In genomic region chr4:110059556-110060191, GRCh38 we compare ENCODE assay signal across 8 cellular contexts.
A peak's percentile ranks its signal among the peaks of the same experiment; 100 is the strongest.
DNase-seq lines count a peak whose midpoint lies in the region; ATAC-seq and TF ChIP-seq lines count a peak whose summit lies in the region.

No MANE protein-coding gene starts in this region.

- no peaks in the 10 kb centered on the region for H3K9me3 Mint-ChIP-seq in activated CD8-positive, alpha-beta memory T cell treated with anti-CD3 and anti-CD28 coated beads, Interleukin-2, amount 10 ng/mL, durations not matched to agents 7 days and 5 days (ENCODE audit: low read depth)
- no peaks in the 10 kb centered on the region for H3K9me3 Mint-ChIP-seq in activated CD4-positive, alpha-beta memory T cell treated with anti-CD3 and anti-CD28 coated beads for 36 hours
- no peaks in the 10 kb centered on the region for H3K9me3 Mint-ChIP-seq in stimulated activated naive B cell treated with anti-CD40 and anti-IgM and Interleukin-4, amounts not matched to agents 10 μg/mL and 1 μg/mL and 100 μg/mL, for 72 hours

- peak overlapping the region in 1 of 8 donors; percentile 32 for H3K4me3 ChIP-seq in spleen

- intact Hi-C loops in activated CD4-positive, alpha-beta memory T cell treated with anti-CD3 and anti-CD28 coated beads for 36 hours (cut with micrococcal nuclease): loop anchor here (1.0 kb wide), 1 partner anchor 29 kb away; no protein-coding TSS in a partner anchor
- intact Hi-C loops in spleen (cut with DNase I; ENCODE audit: low total_unique reads): no loop called here

- TF ChIP-seq POLR2A in spleen (IDR thresholded peaks at IDR 0.05): no peak

- H3K27ac ChIP-seq in spleen: peak overlapping the region in 4 of 8 donors; percentile 54 to 77 (median 69)

- peaks cover 6% of the 10 kb centered on the region for H3K36me3 Mint-ChIP-seq in activated CD8-positive, alpha-beta memory T cell treated with anti-CD3 and anti-CD28 coated beads, Interleukin-2, amount 10 ng/mL, durations not matched to agents 7 days and 5 days
- no peaks in the 10 kb centered on the region for H3K36me3 Mint-ChIP-seq in activated CD4-positive, alpha-beta memory T cell treated with anti-CD3 and anti-CD28 coated beads for 36 hours
- H3K36me3 Mint-ChIP-seq in stimulated activated naive B cell treated with anti-CD40 and anti-IgM and Interleukin-4, amounts not matched to agents 10 μg/mL and 1 μg/mL and 100 μg/mL, for 72 hours: no peaks in the 10 kb centered on the region

- H3K27me3 Mint-ChIP-seq in activated CD8-positive, alpha-beta memory T cell treated with anti-CD3 and anti-CD28 coated beads, Interleukin-2, amount 10 ng/mL, durations not matched to agents 7 days and 5 days: no peaks in the 10 kb centered on the region
- no peaks in the 10 kb centered on the region for H3K27me3 Mint-ChIP-seq in activated CD4-positive, alpha-beta memory T cell treated with anti-CD3 and anti-CD28 coated beads for 36 hours
- H3K27me3 Mint-ChIP-seq in stimulated activated naive B cell treated with anti-CD40 and anti-IgM and Interleukin-4, amounts not matched to agents 10 μg/mL and 1 μg/mL and 100 μg/mL, for 72 hours: no peaks in the 10 kb centered on the region

- TF ChIP-seq CTCF in spleen (IDR thresholded peaks at IDR 0.05 in 8 of 11, conservative IDR thresholded peaks at IDR 0.05 in 3 of 11): no peak

- H3K27me3 ChIP-seq in spleen (replicated peaks in 1 of 7): no peaks in the 10 kb centered on the region

- peak overlapping the region; percentile 78 for H3K4me3 Mint-ChIP-seq in activated CD8-positive, alpha-beta memory T cell treated with anti-CD3 and anti-CD28 coated beads, Interleukin-2, amount 10 ng/mL, durations not matched to agents 7 days and 5 days
- no peak overlapping the region for H3K4me3 Mint-ChIP-seq in activated CD4-positive, alpha-beta memory T cell treated with anti-CD3 and anti-CD28 coated beads for 36 hours
- no peak overlapping the region for H3K4me3 Mint-ChIP-seq in stimulated activated naive B cell treated with anti-CD40 and anti-IgM and Interleukin-4, amounts not matched to agents 10 μg/mL and 1 μg/mL and 100 μg/mL, for 72 hours

- 49 to 70% (median 59%) methylated on average over 3 of the region's 3 CpGs for WGBS in spleen, 5 donors

- H3K27ac Mint-ChIP-seq in activated CD8-positive, alpha-beta memory T cell treated with anti-CD3 and anti-CD28 coated beads, Interleukin-2, amount 10 ng/mL, durations not matched to agents 7 days and 5 days: peak overlapping the region; percentile 95
- H3K27ac Mint-ChIP-seq in activated CD4-positive, alpha-beta memory T cell treated with anti-CD3 and anti-CD28 coated beads for 36 hours: peak overlapping the region; percentile 69
- H3K27ac Mint-ChIP-seq in stimulated activated naive B cell treated with anti-CD40 and anti-IgM and Interleukin-4, amounts not matched to agents 10 μg/mL and 1 μg/mL and 100 μg/mL, for 72 hours: no peak overlapping the region

- POLR2A ChIA-PET in activated CD4-positive, alpha-beta memory T cell treated with anti-CD3 and anti-CD28 coated beads for 36 hours (lab: Charles Lee): interaction anchor here (1.0 kb wide), 1 partner anchor 137 kb away, joined by 4 read pairs; no protein-coding TSS in a partner anchor

- H3K36me3 ChIP-seq in spleen: no peaks in the 10 kb centered on the region

- CTCF ChIA-PET in activated CD8-positive, alpha-beta memory T cell treated with anti-CD3 and anti-CD28 coated beads, Interleukin-2, amount 10 ng/mL, durations not matched to agents 7 days and 5 days (lab: Charles Lee): interaction anchor here (0.9 to 3.0 kb wide), 6 partner anchors 10 to 139 kb away, joined by 3 to 13 read pairs (median 4); partner anchors contain the start of gene ELOVL6
- CTCF ChIA-PET in activated CD4-positive, alpha-beta memory T cell treated with anti-CD3 and anti-CD28 coated beads for 36 hours (lab: Charles Lee): interaction anchor here (1.0 to 1.4 kb wide), 3 partner anchors 11 to 137 kb away, joined by 4 read pairs; no protein-coding TSS in a partner anchor

- H3K4me1 ChIP-seq in spleen: peaks cover 0 to 12% (median 8%) of the 10 kb centered on the region in 6 donors

- peak; percentile 80 for ATAC-seq in activated CD8-positive, alpha-beta memory T cell treated with anti-CD3 and anti-CD28 coated beads, Interleukin-2, amount 10 ng/mL, durations not matched to agents 7 days and 5 days
- peak; percentile 90 for ATAC-seq in HG02938 (IDR thresholded peaks at IDR 0.05; ENCODE audit: unreplicated experiment)
- peak; percentile 78 to 80 for ATAC-seq in stimulated activated naive B cell treated with anti-CD40 and anti-IgM and Interleukin-4, amounts not matched to agents 10 μg/mL and 1 μg/mL and 100 μg/mL, for 72 hours (replicated peaks)

- DNase-seq in activated CD8-positive, alpha-beta memory T cell treated with anti-CD3 and anti-CD28 coated beads, Interleukin-2, amount 10 ng/mL, durations not matched to agents 7 days and 5 days: no peak
- no peak for DNase-seq in activated CD8-positive, alpha-beta memory T cell treated with anti-CD3 and anti-CD28 coated beads for 24 hours
- no peak for DNase-seq in activated CD4-positive, alpha-beta memory T cell treated with anti-CD3 and anti-CD28 coated beads for 36 hours
- no peak for DNase-seq in stimulated activated naive B cell treated with anti-CD40 and anti-IgM and Interleukin-4, amounts not matched to agents 10 μg/mL and 1 μg/mL and 100 μg/mL, for 72 hours
- DNase-seq in spleen (no peak), superior temporal gyrus (ENCODE audit: extremely low spot score) (no peak), HPDE6-E6E7 (ENCODE audit: extremely low spot score) (no peak)

- peaks cover 69% of the 10 kb centered on the region for H3K4me1 Mint-ChIP-seq in activated CD8-positive, alpha-beta memory T cell treated with anti-CD3 and anti-CD28 coated beads, Interleukin-2, amount 10 ng/mL, durations not matched to agents 7 days and 5 days
- H3K4me1 Mint-ChIP-seq in activated CD4-positive, alpha-beta memory T cell treated with anti-CD3 and anti-CD28 coated beads for 36 hours (ENCODE audit: low read depth): peaks cover 34% of the 10 kb centered on the region
- H3K4me1 Mint-ChIP-seq in stimulated activated naive B cell treated with anti-CD40 and anti-IgM and Interleukin-4, amounts not matched to agents 10 μg/mL and 1 μg/mL and 100 μg/mL, for 72 hours: peaks cover 9 to 14% of the 10 kb centered on the region in 2 donors

- no peaks in the 10 kb centered on the region for H3K9me3 ChIP-seq in spleen
